In the genomic region with DNA sequence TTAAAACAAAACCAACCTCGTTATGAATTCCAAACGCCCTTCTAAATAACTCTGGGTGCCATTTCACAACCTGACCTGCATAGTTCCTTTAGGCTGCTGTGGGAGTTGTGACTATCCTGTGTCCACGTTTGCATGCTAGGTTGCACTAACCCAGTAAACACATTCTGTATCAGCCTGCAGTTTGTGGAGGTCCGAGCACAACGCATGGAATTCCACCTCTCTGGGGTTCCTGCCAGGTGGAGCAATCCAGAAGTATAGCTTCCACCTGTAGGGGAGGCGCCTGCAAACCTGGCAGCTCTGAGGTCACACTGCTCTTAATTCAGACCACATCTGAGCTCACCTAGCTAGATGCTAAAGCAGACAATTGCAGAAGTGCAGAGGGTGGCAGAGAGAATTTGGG, we compare ENCODE assay signal across 11 cellular contexts. TPM values are rescaled to one million over a fixed set of nuclear protein-coding genes. Genes with fewer than 3 reads are reported as not detected.
DNase-seq lines count a peak whose midpoint lies in the region; ATAC-seq, FAIRE-seq and TF ChIP-seq lines count a peak whose summit lies in the region.
"Had no signal": no experiment of that assay in that cellular context is flagged by ENCODE, and none has a peak within 500 bp of the region (broad histone marks: within the 10 kb centered on the region; RNA-seq: fewer than 3 reads in every experiment).

No MANE protein-coding gene starts in this region.

- no peak overlapping the region for H3K23ac ChIP-seq in H1 (ENCODE audit: insufficient read length)

- H3K4me1 ChIP-seq in HepG2 (ENCODE audit: insufficient read depth, low read length) (peaks cover 22% of the 10 kb centered on the region), right lobe of liver (no peaks in the 10 kb centered on the region), OCI-LY7 (ENCODE audit: insufficient read depth, low read length, poor library complexity, severe bottlenecking) (peaks cover 78% of the 10 kb centered on the region), H1 (replicated peaks in 1 of 4; ENCODE audit: control insufficient read depth in 3 of 4, insufficient read depth in 4 of 4, low read length in 3 of 4) (peaks cover 0 to 16% (median 8%) of the 10 kb centered on the region in 4 experiments; a peak in 4 of 7 replicates), adrenal gland (replicated peaks in 1 of 2) (peaks cover 0 to 24% of the 10 kb centered on the region in 2 donors), pancreas (no peaks in the 10 kb centered on the region)

- H3K18ac ChIP-seq in H1 (ENCODE audit: extremely low read depth, low read length), result no peak overlapping the region

- H3K56ac ChIP-seq in H1 (replicated peaks; ENCODE audit: insufficient read length, low read depth, low read length), result no peak overlapping the region

- FAIRE-seq in HepG2 (lab: Jason Lieb, UNC) (no peak), H1 (lab: Jason Lieb, UNC) (no peak), pancreas (lab: Jason Lieb, UNC) (no peak)

- H2BK120ac ChIP-seq in H1 (replicated peaks; ENCODE audit: low read depth, low read length), result no peak overlapping the region

- H3K4me2 ChIP-seq in HepG2 (ENCODE audit: low read depth, low read length) (peak overlapping the region; percentile 52), OCI-LY7 (ENCODE audit: low read length) (peak overlapping the region; percentile 66), H1 (ENCODE audit: insufficient read depth in 1 of 2, low read depth in 2 of 2, low read length in 2 of 2) (no peak overlapping the region)

- H2AK5ac ChIP-seq in H1 (ENCODE audit: low read depth, low read length), result no peak overlapping the region

- no peak overlapping the region for H2BK20ac ChIP-seq in H1 (ENCODE audit: low read length)

- POLR2A ChIA-PET in HepG2 (lab: Yijun Ruan, JAX) (no interaction called here), OCI-LY7 (lab: Charles Lee) (interaction anchor here (0.6 to 1.7 kb wide), 3 partner anchors 25 to 195 kb away, joined by 3 to 4 read pairs (median 4); no protein-coding TSS in a partner anchor), H1 (lab: Charles Lee; ENCODE audit: partially characterized antibody) (no interaction called here)

- H4K20me1 ChIP-seq in HepG2 (ENCODE audit: insufficient read depth, low read length) (no peaks in the 10 kb centered on the region), OCI-LY7 (ENCODE audit: insufficient read depth, low read length) (no peaks in the 10 kb centered on the region), H1 (replicated peaks in 1 of 2; ENCODE audit: control insufficient read depth in 1 of 2, insufficient read depth in 2 of 2, low read length in 2 of 2) (no peaks in the 10 kb centered on the region)

- no peak overlapping the region for H2AFZ ChIP-seq in HepG2 (ENCODE audit: low read length)
- peak overlapping the region; percentile 66; the same call in 1 of the 2 replicates for H2AFZ ChIP-seq in OCI-LY7 (ENCODE audit: low read length)
- no peak overlapping the region for H2AFZ ChIP-seq in H1 (ENCODE audit: low read length)

- ATAC-seq in HepG2 (peak; percentile 64), right lobe of liver (no peak), pancreas (no peak)

- CTCF ChIA-PET in HepG2 (lab: Yijun Ruan, JAX; ENCODE audit: low intra/inter-chr PET ratio, low total read pairs) (no interaction called here), OCI-LY7 (lab: Charles Lee; ENCODE audit: unreplicated experiment) (no interaction called here), H1 (lab: Charles Lee; ENCODE audit: partially characterized antibody) (interaction anchor here (0.7 to 1.0 kb wide), 3 partner anchors 10 to 126 kb away, joined by 3 read pairs; no protein-coding TSS in a partner anchor)

- intact Hi-C loops in HepG2 (cut with micrococcal nuclease; ENCODE audit: unreplicated experiment) (loop anchor here (5.0 kb wide), 1 partner anchor 54 kb away; no protein-coding TSS in a partner anchor), right lobe of liver (cut with DNase I) (no loop called here), OCI-LY7 (cut with micrococcal nuclease; ENCODE audit: unreplicated experiment) (loop anchor here (2.0 to 5.0 kb wide), 2 partner anchors 58 to 196 kb away; partner anchors contain the start of genes LMNB1 and MARCHF3), adrenal gland (cut with DNase I) (no loop called here), pancreas (cut with DNase I) (no loop called here)

- H3K4me3 ChIP-seq in HepG2 (replicated peaks in 1 of 3; ENCODE audit: insufficient read depth in 1 of 3, low read depth in 2 of 3, low read length in 3 of 3) (no peak overlapping the region), right lobe of liver (no peak overlapping the region), OCI-LY7 (ENCODE audit: low read depth, low read length, poor library complexity, severe bottlenecking) (peak overlapping the region; percentile 63), H1 (ENCODE audit: extremely low read depth in 1 of 4, insufficient read depth in 2 of 4, low read depth in 3 of 4, low read length in 4 of 4) (no peak overlapping the region), adrenal gland (no peak overlapping the region), pancreas (no peak overlapping the region), foreskin fibroblast (ENCODE audit: low read depth in 1 of 2, low read length in 2 of 2) (no peak overlapping the region)
- H3K4me3 ChIP-seq: ovary had no signal

- WGBS in HepG2 (ENCODE audit: low lambda C conversion rate), result 50% methylated on average over 6 of the region's 6 CpGs
- WGBS in right lobe of liver (ENCODE audit: insufficient coverage, low coverage, low lambda C conversion rate, missing lambda C conversion rate), result 57% methylated on average over 6 of the region's 6 CpGs
- WGBS in H1 (ENCODE audit: extremely low coverage in 1 of 2, insufficient coverage in 1 of 2, insufficient read length in 1 of 2, insufficient replicate concordance in 2 of 2, low coverage in 1 of 2, low lambda C conversion rate in 2 of 2, missing lambda C conversion rate in 1 of 2), 2 experiments, result 78% methylated on average over 6 of the region's 6 CpGs; no CpG with 5 or more reads in 1 of the 2 experiments
- 80 to 87% (median 84%) methylated on average over 5 to 6 of the region's 6 CpGs for WGBS in adrenal gland, 4 donors
- 68 to 80% methylated on average over 6 of the region's 6 CpGs for WGBS in pancreas, 2 donors

- TF ChIP-seq EP300 in HepG2 (IDR thresholded peaks at IDR 0.05; ENCODE audit: low read depth in 2 of 2, low read length in 2 of 2) (no peak), HepG2 (CRISPR knock-in tag; IDR thresholded peaks at IDR 0.05; ENCODE audit: borderline replicate concordance) (no peak), H1 (IDR thresholded peaks at IDR 0.05; ENCODE audit: borderline replicate concordance in 1 of 2, low read depth in 2 of 2, low read length in 2 of 2) (no peak)

- no peak overlapping the region for H3K14ac ChIP-seq in H1 (ENCODE audit: insufficient read length)

- DNase-seq in HepG2 (ENCODE audit: low spot score) (peak; percentile 5), right lobe of liver (no peak), OCI-LY7 (ENCODE audit: low spot score) (peak; percentile 24), H1 (ENCODE audit: low read depth in 1 of 2, low spot score in 2 of 2) (peak in 1 of 2 experiments; percentile 2), adrenal gland (no peak), pancreas (no peak), foreskin fibroblast (no peak), NCI-H187 (lab: John Stamatoyannopoulos, UW) (no peak)
- DNase-seq: ovary; stimulated activated CD4-positive, alpha-beta T cell treated with anti-CD3 and anti-CD28 coated beads, Interleukin-15, amount 100 ng/mL, for 24 hours; SW 1271 had no signal

- no peak overlapping the region for H3K27ac ChIP-seq in HepG2 (ENCODE audit: extremely low read length, insufficient read depth, low read length)
- H3K27ac ChIP-seq in right lobe of liver, result no peak overlapping the region
- peak overlapping the region; percentile 90 for H3K27ac ChIP-seq in OCI-LY7 (ENCODE audit: low read depth, low read length, poor library complexity, severe bottlenecking)
- 0 out of 2 replicates have a peak overlapping the region, but pooled peaks have one; percentile 11 for H3K27ac ChIP-seq in H1 (ENCODE audit: low read depth, low read length)
- H3K27ac ChIP-seq in adrenal gland, result no peak overlapping the region
- H3K27ac ChIP-seq in pancreas, result peak overlapping the region in 1 of 4 donors; percentile 23
- H3K27ac ChIP-seq: ovary had no signal

- no peak overlapping the region for H2BK15ac ChIP-seq in H1 (ENCODE audit: low read length)

- H4K91ac ChIP-seq in H1 (replicated peaks; ENCODE audit: insufficient read length, low read length), result no peak overlapping the region

- no peak for TF ChIP-seq CTCF in HepG2 (CRISPR knock-in tag; IDR thresholded peaks at IDR 0.05)
- no peak for TF ChIP-seq CTCF in right lobe of liver (IDR thresholded peaks at IDR 0.05)
- no peak for TF ChIP-seq CTCF in OCI-LY7 (conservative IDR thresholded peaks at IDR 0.05; ENCODE audit: low read length)
- peak in 2 of 3 experiments; percentile 6 to 7; a peak in 1 of 4 replicates for TF ChIP-seq CTCF in H1 (IDR thresholded peaks at IDR 0.05; ENCODE audit: control extremely low read depth in 1 of 3, insufficient read depth in 1 of 3, low read depth in 1 of 3, low read length in 3 of 3)
- no peak for TF ChIP-seq CTCF in adrenal gland (IDR thresholded peaks at IDR 0.05)
- no peak for TF ChIP-seq CTCF in pancreas (IDR thresholded peaks at IDR 0.05)
- TF ChIP-seq CTCF in foreskin fibroblast (IDR thresholded peaks at IDR 0.05; ENCODE audit: low read depth, low read length), result no peak

- no peaks in the 10 kb centered on the region for H3K79me2 ChIP-seq in HepG2 (ENCODE audit: insufficient read depth, low read length)
- peaks cover 33% of the 10 kb centered on the region; the same call in 1 of the 2 replicates for H3K79me2 ChIP-seq in OCI-LY7 (ENCODE audit: insufficient read depth, low read depth, low read length)
- no peaks in the 10 kb centered on the region; a peak in 1 of 4 replicates for H3K79me2 ChIP-seq in H1 (ENCODE audit: control insufficient read depth in 1 of 2, insufficient read depth in 2 of 2, low read length in 2 of 2)

- TF ChIP-seq POLR2A in HepG2 (IDR thresholded peaks at IDR 0.05; ENCODE audit: insufficient read depth in 1 of 2, low read depth in 2 of 2, low read length in 2 of 2) (no peak), right lobe of liver (IDR thresholded peaks at IDR 0.05) (no peak), H1 (IDR thresholded peaks at IDR 0.05; ENCODE audit: control extremely low read depth in 1 of 2, low read depth in 2 of 2, low read length in 2 of 2) (no peak), adrenal gland (IDR thresholded peaks at IDR 0.05) (no peak)

- H3K27me3 ChIP-seq in HepG2 (ENCODE audit: control insufficient read depth in 1 of 2, insufficient read depth in 2 of 2, low read length in 2 of 2) (no peaks in the 10 kb centered on the region), right lobe of liver (no peaks in the 10 kb centered on the region), H1 (replicated peaks in 1 of 4; ENCODE audit: control insufficient read depth in 3 of 4, extremely low read depth in 1 of 4, insufficient read depth in 3 of 4, low read length in 3 of 4) (no peaks in the 10 kb centered on the region), adrenal gland (no peaks in the 10 kb centered on the region), pancreas (no peaks in the 10 kb centered on the region)
- H3K27me3 ChIP-seq: ovary had no signal

- H4K8ac ChIP-seq in H1 (ENCODE audit: extremely low read depth, insufficient read depth, low read length), result no peak overlapping the region

- no peak overlapping the region for H3K9ac ChIP-seq in HepG2 (ENCODE audit: insufficient read depth, low read depth, low read length)
- no peak overlapping the region for H3K9ac ChIP-seq in H1 (replicated peaks in 1 of 4; ENCODE audit: extremely low read depth in 1 of 4, low read depth in 3 of 4, low read length in 3 of 4)

- peaks cover 2% of the 10 kb centered on the region; the same call in 1 of the 2 replicates for H3K79me1 ChIP-seq in H1 (ENCODE audit: low read depth, low read length)

- H3K23me2 ChIP-seq in H1 (ENCODE audit: low read depth, low read length), result no peaks in the 10 kb centered on the region

- BruUV-seq in HepG2 (replicated peaks; lab: Mats Ljungman, UMichigan) (no TSS peak), OCI-LY7 (replicated peaks; lab: Mats Ljungman, UMichigan) (no TSS peak)

- H4K5ac ChIP-seq in H1 (ENCODE audit: insufficient read length, low read depth, low read length), result no peak overlapping the region

- TF ChIP-seq RAD21 in HepG2 (CRISPR knock-in tag; IDR thresholded peaks at IDR 0.05), result no peak
- TF ChIP-seq RAD21 in H1 (IDR thresholded peaks at IDR 0.05 in 1 of 2, conservative IDR thresholded peaks at IDR 0.05 in 1 of 2; ENCODE audit: low read depth in 2 of 2, low read length in 2 of 2), result peak in 1 of 2 experiments; percentile 10; a peak in 1 of 4 replicates

- in situ Hi-C loops in HepG2 (cut with HindIII; ENCODE audit: extremely low pct_ligation_motif_present, low pct_unique_long_range_greater_than_20kb), result no loop called here

- no peak overlapping the region for H2BK5ac ChIP-seq in H1 (ENCODE audit: low read depth, low read length)

- no peak overlapping the region for H2BK12ac ChIP-seq in H1 (ENCODE audit: low read depth, low read length)

- no peaks in the 10 kb centered on the region for H3K9me2 ChIP-seq in OCI-LY7 (ENCODE audit: insufficient read depth, low read length)

- no peaks in the 10 kb centered on the region for H3K9me3 ChIP-seq in HepG2 (ENCODE audit: low read length)
- H3K9me3 ChIP-seq in right lobe of liver, result no peaks in the 10 kb centered on the region
- H3K9me3 ChIP-seq in OCI-LY7 (ENCODE audit: low read length), result 0 out of 2 replicates have a peak, but pooled peaks cover 4% of the 10 kb centered on the region
- H3K9me3 ChIP-seq in H1 (ENCODE audit: insufficient read depth in 2 of 2, low read depth in 1 of 2, low read length in 1 of 2), result no peaks in the 10 kb centered on the region
- H3K9me3 ChIP-seq in adrenal gland (replicated peaks in 1 of 3), result no peaks in the 10 kb centered on the region
- no peaks in the 10 kb centered on the region for H3K9me3 ChIP-seq in pancreas
- H3K9me3 ChIP-seq: ovary had no signal

- no peak overlapping the region for H3K4ac ChIP-seq in H1 (replicated peaks; ENCODE audit: insufficient read length, low read depth, low read length)

- H3K36me3 ChIP-seq in HepG2 (replicated peaks in 1 of 2; ENCODE audit: control insufficient read depth in 1 of 2, insufficient read depth in 2 of 2, low read length in 2 of 2) (no peaks in the 10 kb centered on the region), right lobe of liver (no peaks in the 10 kb centered on the region), OCI-LY7 (ENCODE audit: insufficient read depth, low read length) (no peaks in the 10 kb centered on the region), H1 (ENCODE audit: control insufficient read depth in 2 of 4, insufficient read depth in 4 of 4, low read length in 3 of 4) (no peaks in the 10 kb centered on the region), adrenal gland (replicated peaks in 1 of 2) (no peaks in the 10 kb centered on the region), pancreas (no peaks in the 10 kb centered on the region)
- H3K36me3 ChIP-seq: ovary had no signal

RNA-seq across cellular contexts. Expression of gene MARCHF3, which starts 57.2 kb away (rescaled TPM):
- total RNA-seq in HepG2 (2016; rRNA removed; fragmentation: Illumina TruSeq; extraction: Trizol), result 9.0 and 11.9 TPM in 2 replicates
- total RNA-seq in HepG2 (2016; cell fraction: cytosol; rRNA removed; fragmentation: Illumina TruSeq; extraction: Trizol; ENCODE audit: low read depth), result 16.8 and 18.3 TPM in 2 replicates
- 10.2 and 12.7 TPM in 2 replicates for total RNA-seq in HepG2 (2016; cell fraction: insoluble cytoplasmic fraction; rRNA removed; fragmentation: Illumina TruSeq; extraction: Trizol)
- 20.1 and 23.6 TPM in 2 replicates for total RNA-seq in HepG2 (2016; cell fraction: membrane; rRNA removed; fragmentation: Illumina TruSeq; extraction: Trizol)
- total RNA-seq in HepG2 (2016; cell fraction: nucleus; rRNA removed; fragmentation: Illumina TruSeq; extraction: Trizol), result 8.5 and 10.1 TPM in 2 replicates
- 4.3 and 4.8 TPM in 2 replicates for polyA plus RNA-seq in HepG2 (2011; rRNA removed)
- polyA plus RNA-seq in HepG2 (2011; cell fraction: cytosol; rRNA removed), result 3.3 and 4.3 TPM in 2 replicates
- polyA plus RNA-seq in HepG2 (2011; cell fraction: nucleus; rRNA removed), result 2.8 and 3.5 TPM in 2 replicates
- 1.4 and 3.0 TPM in 2 replicates for polyA plus RNA-seq in HepG2 (2012)
- 10.2 and 16.4 TPM in 2 replicates for polyA plus RNA-seq in HepG2 (2016; cell fraction: cytosol; fragmentation: Illumina TruSeq; extraction: Trizol; ENCODE audit: low read depth)
- polyA plus RNA-seq in HepG2 (2016; cell fraction: insoluble cytoplasmic fraction; fragmentation: Illumina TruSeq; extraction: Trizol; ENCODE audit: low read depth), result 8.3 and 11.1 TPM in 2 replicates
- polyA plus RNA-seq in HepG2 (2016; cell fraction: membrane; fragmentation: Illumina TruSeq; extraction: Trizol; ENCODE audit: low read depth), result 17.2 and 19.6 TPM in 2 replicates
- polyA plus RNA-seq in HepG2 (2016; cell fraction: nucleus; fragmentation: Illumina TruSeq; extraction: Trizol; ENCODE audit: insufficient read depth, low read depth), result 6.8 and 8.9 TPM in 2 replicates
- polyA minus RNA-seq in HepG2 (2011; rRNA and poly(A)+ RNA removed; ENCODE audit: low replicate concordance), result 1.9 and 10.3 TPM in 2 replicates
- polyA minus RNA-seq in HepG2 (2011; cell fraction: cytosol; rRNA and poly(A)+ RNA removed), result 1.4 and 3.9 TPM in 2 replicates
- 4.5 and 7.2 TPM in 2 replicates for polyA minus RNA-seq in HepG2 (2011; cell fraction: nucleus; rRNA and poly(A)+ RNA removed)
- total RNA-seq in right lobe of liver, result 1 to 10 TPM in 3 of 6 experiments, under 1 TPM in 3; 0.33 to 4.3 (median 0.77) TPM
- 7.0 and 9.2 TPM in 2 replicates for total RNA-seq in OCI-LY7 (2014; rRNA removed; shearing (Covaris generic))
- total RNA-seq in OCI-LY7 (2022), result 5.4 and 7.3 TPM in 2 replicates
- total RNA-seq in H1 (2021; fragmentation: NEBNext Ultra II Directional; extraction: Animal tissue kit (Norgen Biotek cat#: 25700)), result 12.0 and 14.0 TPM in 2 replicates
- 11.1 and 16.9 TPM in 2 replicates for polyA plus RNA-seq in H1 (2011; rRNA removed)
- 10.9 TPM for polyA plus RNA-seq in H1 (2011; cell fraction: cytosol; rRNA removed)
- 14.1 TPM for polyA plus RNA-seq in H1 (2011; cell fraction: nucleus; rRNA removed)
- polyA plus RNA-seq in H1 (2012, experiment 1 of 2), result 11.8 to 13.5 TPM (median 12.9 TPM) in 4 replicates
- 9.3 TPM for polyA plus RNA-seq in H1 (2012, experiment 2 of 2)
- polyA plus RNA-seq in H1 (2013, experiment 1 of 2), result 5.7 TPM
- polyA plus RNA-seq in H1 (2013, experiment 2 of 2), result 8.1 TPM
- 19.0 and 23.9 TPM in 2 replicates for polyA minus RNA-seq in H1 (2011; rRNA and poly(A)+ RNA removed)
- polyA minus RNA-seq in H1 (2011; cell fraction: cytosol; rRNA and poly(A)+ RNA removed), result 10.1 TPM
- polyA minus RNA-seq in H1 (2011; cell fraction: nucleus; rRNA and poly(A)+ RNA removed), result 32.0 TPM
- 10 to 100 TPM in 6 of 8 donors, 1 to 10 TPM in 2; 8.0 to 48.9 (median 12.2) TPM for total RNA-seq in adrenal gland
- polyA plus RNA-seq in adrenal gland, result 10 to 100 TPM in 1 of 3 donors, 1 to 10 TPM in 2; 3.9 to 25.8 (median 5.2) TPM
- 1 to 10 TPM; 3.3 to 7.5 (median 3.9) TPM for total RNA-seq in pancreas
- 1 to 10 TPM; 2.8 to 4.9 TPM for polyA plus RNA-seq in pancreas

Comparison
In these comparisons a context has a peak if more than half of its experiments do, and no peak if none do; other contexts are left out.
1. DNase-seq: peak in HepG2 (single experiment) and OCI-LY7 (single experiment); none in right lobe of liver (0 of 3), adrenal gland (0 of 7), pancreas (0 of 6), foreskin fibroblast (0 of 2) and NCI-H187 (0 of 2).
2. intact Hi-C loops: an anchor here in HepG2 (5.0 kb wide) and OCI-LY7 (2.0 to 5.0 kb wide); none called in right lobe of liver, adrenal gland and pancreas.
3. H3K27ac ChIP-seq: peak in OCI-LY7 (single experiment) and H1 (single experiment); none in HepG2 (single experiment), right lobe of liver (0 of 3) and adrenal gland (0 of 5).
4. H3K4me2 ChIP-seq: peak in HepG2 (single experiment) and OCI-LY7 (single experiment); none in H1 (0 of 2).
5. CTCF ChIP-seq: peak in H1 (2 of 3); none in HepG2 (single experiment), right lobe of liver (0 of 4), OCI-LY7 (single experiment), adrenal gland (0 of 6), pancreas (0 of 4) and foreskin fibroblast (single experiment).
6. Of the 41 proteins assayed by ChIP-seq in both HepG2 and H1: peak only in HepG2: none; only in H1: CREB1 and CTCF; in both: none; in neither: 38; mixed calls (peak in some experiments, not most) for 1.